Comparison of ENCODE assay signal across 1 cellular context in the genomic region with DNA sequence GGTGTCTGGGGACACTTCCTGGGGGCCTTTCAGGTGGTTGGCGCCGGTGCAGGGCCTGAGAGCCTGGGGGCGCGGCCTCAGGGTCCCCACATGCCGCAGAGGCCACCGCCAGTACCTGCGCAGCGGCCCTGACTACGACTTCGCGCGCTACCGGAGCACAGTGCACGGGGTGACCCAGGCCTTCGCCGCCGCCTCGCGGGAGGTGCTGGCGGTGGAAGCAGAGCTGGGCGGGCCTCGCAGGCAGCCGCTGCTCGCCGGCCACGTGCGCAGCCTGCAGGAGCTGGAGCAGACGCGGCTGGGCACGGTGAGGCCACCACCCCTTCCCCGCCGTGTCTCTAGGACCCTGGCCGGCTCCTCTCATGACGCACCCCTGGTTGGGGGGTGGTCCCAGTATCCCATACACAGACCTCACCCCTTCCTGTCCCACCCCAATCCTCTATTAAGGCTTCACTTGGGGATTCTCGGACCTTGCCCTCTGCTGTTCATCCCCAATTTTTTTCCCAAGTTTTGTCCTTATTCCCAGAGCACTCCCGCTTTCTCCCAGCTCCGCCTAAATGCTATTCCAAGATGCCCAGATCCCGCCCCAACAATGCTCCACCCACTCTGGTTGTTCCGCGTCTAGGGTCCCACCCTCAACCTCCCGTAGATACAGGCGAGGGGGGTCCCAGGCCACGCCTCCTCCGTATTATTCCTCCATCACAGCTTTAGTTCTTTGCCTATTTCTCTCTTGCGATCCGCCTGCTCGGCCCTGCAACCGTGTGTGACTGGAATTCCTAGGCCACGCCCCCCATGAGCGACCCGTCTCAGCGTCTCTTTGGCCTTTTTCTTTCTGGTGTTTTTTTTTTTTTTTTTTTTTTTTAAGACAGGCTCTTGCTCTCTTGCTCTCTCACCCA.
TF ChIP-seq lines count a peak whose summit lies in the region.

No MANE protein-coding gene starts in this region.

TF ChIP-seq in HepG2, 621 proteins besides CTCF, POLR2A, EP300 and RAD21 (continued from another document):
- TF ChIP-seq, protein P1, sequence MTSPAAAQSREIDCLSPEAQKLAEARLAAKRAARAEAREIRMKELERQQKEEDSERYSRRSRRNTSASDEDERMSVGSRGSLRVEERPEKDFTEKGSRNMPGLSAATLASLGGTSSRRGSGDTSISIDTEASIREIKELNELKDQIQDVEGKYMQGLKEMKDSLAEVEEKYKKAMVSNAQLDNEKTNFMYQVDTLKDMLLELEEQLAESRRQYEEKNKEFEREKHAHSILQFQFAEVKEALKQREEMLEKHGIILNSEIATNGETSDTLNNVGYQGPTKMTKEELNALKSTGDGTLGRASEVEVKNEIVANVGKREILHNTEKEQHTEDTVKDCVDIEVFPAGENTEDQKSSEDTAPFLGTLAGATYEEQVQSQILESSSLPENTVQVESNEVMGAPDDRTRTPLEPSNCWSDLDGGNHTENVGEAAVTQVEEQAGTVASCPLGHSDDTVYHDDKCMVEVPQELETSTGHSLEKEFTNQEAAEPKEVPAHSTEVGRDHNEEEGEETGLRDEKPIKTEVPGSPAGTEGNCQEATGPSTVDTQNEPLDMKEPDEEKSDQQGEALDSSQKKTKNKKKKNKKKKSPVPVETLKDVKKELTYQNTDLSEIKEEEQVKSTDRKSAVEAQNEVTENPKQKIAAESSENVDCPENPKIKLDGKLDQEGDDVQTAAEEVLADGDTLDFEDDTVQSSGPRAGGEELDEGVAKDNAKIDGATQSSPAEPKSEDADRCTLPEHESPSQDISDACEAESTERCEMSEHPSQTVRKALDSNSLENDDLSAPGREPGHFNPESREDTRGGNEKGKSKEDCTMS (CRISPR knock-in tag; conservative IDR thresholded peaks at IDR 0.05) = no peak
- TF ChIP-seq SOX6 (IDR thresholded peaks at IDR 0.05) = no peak
- TF ChIP-seq SOX6 (CRISPR knock-in tag; IDR thresholded peaks at IDR 0.05) = peak; percentile 27; the same call in 1 of the 2 replicates
- peak; percentile 82; the same call in 1 of the 2 replicates for TF ChIP-seq ZNF788 (CRISPR knock-in tag; IDR thresholded peaks at IDR 0.05; ENCODE audit: borderline replicate concordance)
- TF ChIP-seq, protein P2, sequence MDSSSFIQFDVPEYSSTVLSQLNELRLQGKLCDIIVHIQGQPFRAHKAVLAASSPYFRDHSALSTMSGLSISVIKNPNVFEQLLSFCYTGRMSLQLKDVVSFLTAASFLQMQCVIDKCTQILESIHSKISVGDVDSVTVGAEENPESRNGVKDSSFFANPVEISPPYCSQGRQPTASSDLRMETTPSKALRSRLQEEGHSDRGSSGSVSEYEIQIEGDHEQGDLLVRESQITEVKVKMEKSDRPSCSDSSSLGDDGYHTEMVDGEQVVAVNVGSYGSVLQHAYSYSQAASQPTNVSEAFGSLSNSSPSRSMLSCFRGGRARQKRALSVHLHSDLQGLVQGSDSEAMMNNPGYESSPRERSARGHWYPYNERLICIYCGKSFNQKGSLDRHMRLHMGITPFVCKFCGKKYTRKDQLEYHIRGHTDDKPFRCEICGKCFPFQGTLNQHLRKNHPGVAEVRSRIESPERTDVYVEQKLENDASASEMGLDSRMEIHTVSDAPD (CRISPR knock-in tag; IDR thresholded peaks at IDR 0.05) = 0 out of 2 replicates have a peak, but pooled peaks have one; percentile 52
- TF ChIP-seq SIN3B (IDR thresholded peaks at IDR 0.05; ENCODE audit: low read length) = no peak
- TF ChIP-seq ZKSCAN8 (CRISPR knock-in tag; IDR thresholded peaks at IDR 0.05; ENCODE audit: borderline replicate concordance) = no peak
- TF ChIP-seq NFE2L1 (CRISPR knock-in tag; IDR thresholded peaks at IDR 0.05; ENCODE audit: borderline replicate concordance) = peak; percentile 76; the same call in 1 of the 2 replicates
- no peak for TF ChIP-seq TOPORS (CRISPR knock-in tag; IDR thresholded peaks at IDR 0.05)
- TF ChIP-seq, protein P3, sequence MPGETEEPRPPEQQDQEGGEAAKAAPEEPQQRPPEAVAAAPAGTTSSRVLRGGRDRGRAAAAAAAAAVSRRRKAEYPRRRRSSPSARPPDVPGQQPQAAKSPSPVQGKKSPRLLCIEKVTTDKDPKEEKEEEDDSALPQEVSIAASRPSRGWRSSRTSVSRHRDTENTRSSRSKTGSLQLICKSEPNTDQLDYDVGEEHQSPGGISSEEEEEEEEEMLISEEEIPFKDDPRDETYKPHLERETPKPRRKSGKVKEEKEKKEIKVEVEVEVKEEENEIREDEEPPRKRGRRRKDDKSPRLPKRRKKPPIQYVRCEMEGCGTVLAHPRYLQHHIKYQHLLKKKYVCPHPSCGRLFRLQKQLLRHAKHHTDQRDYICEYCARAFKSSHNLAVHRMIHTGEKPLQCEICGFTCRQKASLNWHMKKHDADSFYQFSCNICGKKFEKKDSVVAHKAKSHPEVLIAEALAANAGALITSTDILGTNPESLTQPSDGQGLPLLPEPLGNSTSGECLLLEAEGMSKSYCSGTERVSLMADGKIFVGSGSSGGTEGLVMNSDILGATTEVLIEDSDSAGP (CRISPR knock-in tag; IDR thresholded peaks at IDR 0.05; ENCODE audit: borderline replicate concordance) = peak; percentile 48; the same call in 1 of the 2 replicates
- TF ChIP-seq, protein P4, sequence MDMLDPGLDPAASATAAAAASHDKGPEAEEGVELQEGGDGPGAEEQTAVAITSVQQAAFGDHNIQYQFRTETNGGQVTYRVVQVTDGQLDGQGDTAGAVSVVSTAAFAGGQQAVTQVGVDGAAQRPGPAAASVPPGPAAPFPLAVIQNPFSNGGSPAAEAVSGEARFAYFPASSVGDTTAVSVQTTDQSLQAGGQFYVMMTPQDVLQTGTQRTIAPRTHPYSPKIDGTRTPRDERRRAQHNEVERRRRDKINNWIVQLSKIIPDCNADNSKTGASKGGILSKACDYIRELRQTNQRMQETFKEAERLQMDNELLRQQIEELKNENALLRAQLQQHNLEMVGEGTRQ (IDR thresholded peaks at IDR 0.05; ENCODE audit: low read depth, low read length) = no peak; the same call in 1 of the 2 replicates
- TF ChIP-seq, protein P4 (CRISPR knock-in tag; IDR thresholded peaks at IDR 0.05; ENCODE audit: borderline replicate concordance) = peak; percentile 59; the same call in 1 of the 2 replicates
- TF ChIP-seq ZNF660 (CRISPR knock-in tag; IDR thresholded peaks at IDR 0.05; ENCODE audit: borderline replicate concordance, low read depth) = no peak
- TF ChIP-seq FOXA3 (CRISPR knock-in tag; IDR thresholded peaks at IDR 0.05) = peak; percentile 39; the same call in 1 of the 2 replicates
- TF ChIP-seq ZZZ3 (CRISPR knock-in tag; IDR thresholded peaks at IDR 0.05; ENCODE audit: borderline replicate concordance) = peak; percentile 86; the same call in 1 of the 2 replicates
- TF ChIP-seq ZNF510 (CRISPR knock-in tag; IDR thresholded peaks at IDR 0.05; ENCODE audit: low read depth) = peak; percentile 99; the same call in 1 of the 2 replicates
- TF ChIP-seq, protein P5, sequence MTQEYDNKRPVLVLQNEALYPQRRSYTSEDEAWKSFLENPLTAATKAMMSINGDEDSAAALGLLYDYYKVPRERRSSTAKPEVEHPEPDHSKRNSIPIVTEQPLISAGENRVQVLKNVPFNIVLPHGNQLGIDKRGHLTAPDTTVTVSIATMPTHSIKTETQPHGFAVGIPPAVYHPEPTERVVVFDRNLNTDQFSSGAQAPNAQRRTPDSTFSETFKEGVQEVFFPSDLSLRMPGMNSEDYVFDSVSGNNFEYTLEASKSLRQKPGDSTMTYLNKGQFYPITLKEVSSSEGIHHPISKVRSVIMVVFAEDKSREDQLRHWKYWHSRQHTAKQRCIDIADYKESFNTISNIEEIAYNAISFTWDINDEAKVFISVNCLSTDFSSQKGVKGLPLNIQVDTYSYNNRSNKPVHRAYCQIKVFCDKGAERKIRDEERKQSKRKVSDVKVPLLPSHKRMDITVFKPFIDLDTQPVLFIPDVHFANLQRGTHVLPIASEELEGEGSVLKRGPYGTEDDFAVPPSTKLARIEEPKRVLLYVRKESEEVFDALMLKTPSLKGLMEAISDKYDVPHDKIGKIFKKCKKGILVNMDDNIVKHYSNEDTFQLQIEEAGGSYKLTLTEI (CRISPR knock-in tag; conservative IDR thresholded peaks at IDR 0.05) = no peak
- peak; percentile 66; the same call in 1 of the 2 replicates for TF ChIP-seq ZNF317 (CRISPR knock-in tag; IDR thresholded peaks at IDR 0.05)
- TF ChIP-seq, protein P6, sequence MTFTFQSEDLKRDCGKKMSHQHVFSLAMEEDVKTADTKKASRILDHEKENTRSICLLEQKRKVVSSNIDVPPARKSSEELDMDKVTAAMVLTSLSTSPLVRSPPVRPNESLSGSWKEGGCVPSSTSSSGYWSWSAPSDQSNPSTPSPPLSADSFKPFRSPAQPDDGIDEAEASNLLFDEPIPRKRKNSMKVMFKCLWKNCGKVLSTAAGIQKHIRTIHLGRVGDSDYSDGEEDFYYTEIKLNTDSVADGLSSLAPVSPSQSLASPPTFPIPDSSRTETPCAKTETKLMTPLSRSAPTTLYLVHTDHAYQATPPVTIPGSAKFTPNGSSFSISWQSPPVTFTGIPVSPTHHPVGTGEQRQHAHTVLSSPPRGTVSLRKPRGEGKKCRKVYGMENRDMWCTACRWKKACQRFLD (CRISPR knock-in tag; IDR thresholded peaks at IDR 0.05; ENCODE audit: borderline replicate concordance) = peak; percentile 98
- peak; percentile 77 for TF ChIP-seq SAFB2 (CRISPR knock-in tag; IDR thresholded peaks at IDR 0.05; ENCODE audit: borderline replicate concordance, low read depth)
- TF ChIP-seq SRSF1 (optimal IDR thresholded peaks at IDR 0.05; ENCODE audit: low read depth, low read length) = no peak
- TF ChIP-seq ZSCAN21 (CRISPR knock-in tag; IDR thresholded peaks at IDR 0.05; ENCODE audit: borderline replicate concordance) = peak; percentile 99
- no peak for TF ChIP-seq MTF2 (CRISPR knock-in tag; IDR thresholded peaks at IDR 0.05; ENCODE audit: borderline replicate concordance)
- TF ChIP-seq, protein P7, sequence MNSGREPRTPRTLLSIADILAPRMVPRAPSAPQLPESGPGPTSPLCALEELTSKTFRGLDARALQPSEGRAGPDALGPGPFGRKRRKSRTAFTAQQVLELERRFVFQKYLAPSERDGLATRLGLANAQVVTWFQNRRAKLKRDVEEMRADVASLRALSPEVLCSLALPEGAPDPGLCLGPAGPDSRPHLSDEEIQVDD (CRISPR knock-in tag; IDR thresholded peaks at IDR 0.05; ENCODE audit: borderline replicate concordance) = peak; percentile 98; the same call in 1 of the 2 replicates
- TF ChIP-seq, protein P8, sequence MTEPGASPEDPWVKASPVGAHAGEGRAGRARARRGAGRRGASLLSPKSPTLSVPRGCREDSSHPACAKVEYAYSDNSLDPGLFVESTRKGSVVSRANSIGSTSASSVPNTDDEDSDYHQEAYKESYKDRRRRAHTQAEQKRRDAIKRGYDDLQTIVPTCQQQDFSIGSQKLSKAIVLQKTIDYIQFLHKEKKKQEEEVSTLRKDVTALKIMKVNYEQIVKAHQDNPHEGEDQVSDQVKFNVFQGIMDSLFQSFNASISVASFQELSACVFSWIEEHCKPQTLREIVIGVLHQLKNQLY (CRISPR knock-in tag; IDR thresholded peaks at IDR 0.05) = no peak
- TF ChIP-seq ZNF768 (CRISPR knock-in tag; IDR thresholded peaks at IDR 0.05) = no peak; the same call in 1 of the 2 replicates
- TF ChIP-seq, protein P9, sequence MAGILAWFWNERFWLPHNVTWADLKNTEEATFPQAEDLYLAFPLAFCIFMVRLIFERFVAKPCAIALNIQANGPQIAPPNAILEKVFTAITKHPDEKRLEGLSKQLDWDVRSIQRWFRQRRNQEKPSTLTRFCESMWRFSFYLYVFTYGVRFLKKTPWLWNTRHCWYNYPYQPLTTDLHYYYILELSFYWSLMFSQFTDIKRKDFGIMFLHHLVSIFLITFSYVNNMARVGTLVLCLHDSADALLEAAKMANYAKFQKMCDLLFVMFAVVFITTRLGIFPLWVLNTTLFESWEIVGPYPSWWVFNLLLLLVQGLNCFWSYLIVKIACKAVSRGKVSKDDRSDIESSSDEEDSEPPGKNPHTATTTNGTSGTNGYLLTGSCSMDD (CRISPR knock-in tag; IDR thresholded peaks at IDR 0.05) = 0 out of 2 replicates have a peak, but pooled peaks have one; percentile 48
- TF ChIP-seq, protein P10, sequence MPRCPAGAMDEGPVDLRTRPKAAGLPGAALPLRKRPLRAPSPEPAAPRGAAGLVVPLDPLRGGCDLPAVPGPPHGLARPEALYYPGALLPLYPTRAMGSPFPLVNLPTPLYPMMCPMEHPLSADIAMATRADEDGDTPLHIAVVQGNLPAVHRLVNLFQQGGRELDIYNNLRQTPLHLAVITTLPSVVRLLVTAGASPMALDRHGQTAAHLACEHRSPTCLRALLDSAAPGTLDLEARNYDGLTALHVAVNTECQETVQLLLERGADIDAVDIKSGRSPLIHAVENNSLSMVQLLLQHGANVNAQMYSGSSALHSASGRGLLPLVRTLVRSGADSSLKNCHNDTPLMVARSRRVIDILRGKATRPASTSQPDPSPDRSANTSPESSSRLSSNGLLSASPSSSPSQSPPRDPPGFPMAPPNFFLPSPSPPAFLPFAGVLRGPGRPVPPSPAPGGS (CRISPR knock-in tag; IDR thresholded peaks at IDR 0.05) = peak; percentile 98
- no peak for TF ChIP-seq SYNCRIP (IDR thresholded peaks at IDR 0.05; ENCODE audit: insufficient read depth, low read depth, low read length)
TF ChIP-seq in HepG2: peak in this region for 330.
